In genomic region chr1:29962831-29963247, GRCh38 we compare ENCODE assay signal across 19 cellular contexts.
"Had no signal": no experiment of that assay in that cellular context is flagged by ENCODE, and none has a peak within 500 bp of the region (broad histone marks: within the 10 kb centered on the region; RNA-seq: fewer than 3 reads in every experiment).

No MANE protein-coding gene starts in this region.

- H3K4me1 ChIP-seq: colonic mucosa, left lung had no signal

- H3K9me3 Mint-ChIP-seq: activated naive CD4-positive, alpha-beta T cell treated with anti-CD3 and anti-CD28 coated beads for 36 hours; activated T-helper 17 cell treated with anti-CD3 and anti-CD28 coated beads, Interleukin-2, amount 50 U/mL, for 72 hours; nephron progenitor cell had no signal

- H3K9me3 ChIP-seq: colonic mucosa, heart left ventricle, left lung, thoracic aorta had no signal

- H3K27ac Mint-ChIP-seq: activated naive CD4-positive, alpha-beta T cell treated with anti-CD3 and anti-CD28 coated beads for 36 hours; activated T-helper 17 cell treated with anti-CD3 and anti-CD28 coated beads, Interleukin-2, amount 50 U/mL, for 72 hours had no signal

- H3K36me3 ChIP-seq: cardiac muscle cell, colonic mucosa, heart left ventricle, left lung, thoracic aorta had no signal

- DNase-seq: activated CD4-positive, alpha-beta T cell treated with anti-CD3 and anti-CD28 coated beads for 48 hours; activated naive CD4-positive, alpha-beta T cell treated with anti-CD3 and anti-CD28 coated beads for 36 hours; activated T-cell treated with anti-CD3 and anti-CD28 coated beads for 4 hours; colonic mucosa; effector CD8-positive, alpha-beta T cell; heart left ventricle; left lung; nephron progenitor cell; stimulated activated CD4-positive, alpha-beta T cell treated with anti-CD3 and anti-CD28 coated beads, Interleukin-12 subunit alpha, Interleukin-12 subunit beta, amount 100 ng/mL, for 4 hours; stimulated activated naive CD8-positive, alpha-beta T cell treated with anti-CD3 and anti-CD28 coated beads, Interleukin-15, Interleukin-2, amounts not matched to agents 100 U/mL and 50 U/mL, for 24 hours; T-helper 9 cell had no signal

- H3K4me3 ChIP-seq: cardiac muscle cell, colonic mucosa, heart left ventricle, left lung, thoracic aorta had no signal

- H3K27me3 ChIP-seq: cardiac muscle cell, colonic mucosa had no signal

- H3K4me1 Mint-ChIP-seq: activated T-helper 17 cell treated with anti-CD3 and anti-CD28 coated beads, Interleukin-2, amount 50 U/mL, for 72 hours had no signal

- FAIRE-seq: astrocyte, frontal cortex, islet of Langerhans, urothelium cell line had no signal

- ATAC-seq: activated T-helper 17 cell treated with anti-CD3 and anti-CD28 coated beads, Interleukin-2, amount 50 U/mL, for 72 hours; heart left ventricle; left lung; stimulated activated naive CD8-positive, alpha-beta T cell treated with anti-CD3 and anti-CD28 coated beads, Interleukin-15, Interleukin-2, amounts not matched to agents 100 U/mL and 50 U/mL, for 24 hours had no signal

- H3K4me3 Mint-ChIP-seq: activated naive CD4-positive, alpha-beta T cell treated with anti-CD3 and anti-CD28 coated beads for 36 hours; activated T-helper 17 cell treated with anti-CD3 and anti-CD28 coated beads, Interleukin-2, amount 50 U/mL, for 72 hours; nephron progenitor cell had no signal

- H3K27ac ChIP-seq: cardiac muscle cell, colonic mucosa, heart left ventricle, left lung, thoracic aorta, VCaP had no signal
